12 cellular contexts compared by ENCODE assay signal in genomic region chr11:81224396-81224795, GRCh38.
DNase-seq lines count a peak whose midpoint lies in the region; ATAC-seq and TF ChIP-seq lines count a peak whose summit lies in the region.
"Had no signal": no experiment of that assay in that cellular context is flagged by ENCODE, and none has a peak within 500 bp of the region (broad histone marks: within the 10 kb centered on the region; RNA-seq: fewer than 3 reads in every experiment).

No MANE protein-coding gene starts in this region.

- TF ChIP-seq CTCF in fibroblast of villous mesenchyme (IDR thresholded peaks at IDR 0.05; ENCODE audit: insufficient read depth, low read depth, low read length) = no peak

- H3K4me3 ChIP-seq in fibroblast of villous mesenchyme (ENCODE audit: low read depth, low read length) = no peak overlapping the region
- H3K4me3 ChIP-seq: BLaER1 treated with 17β-estradiol and CSF1 and Interleukin-3, amounts not matched to agents 10 nM and 100 nM; GM23248; HAP-1 had no signal

- ATAC-seq in left cardiac atrium = no peak
- ATAC-seq: CD8-positive, alpha-beta T cell had no signal

- intact Hi-C loops in left cardiac atrium (cut with DNase I) = no loop called here

- peak; percentile 25 for DNase-seq in HS-5 (ENCODE audit: low read depth)
- peak; percentile 80 for DNase-seq in amniotic epithelial cell (ENCODE audit: low read depth)
- DNase-seq in fibroblast of villous mesenchyme (ENCODE audit: low read depth) = peak; percentile 5
- DNase-seq in left cardiac atrium = no peak
- no peak for DNase-seq in activated gamma-delta T cell treated with Interleukin-2 at 50 U/mL for 16 hours
- DNase-seq in DMS 273 treated with DMSO at 0.1 percent for 48 hours (lab: John Stamatoyannopoulos, UW) = no peak
- DNase-seq: CD8-positive, alpha-beta T cell; GDM1; GM23248; IMR-90 had no signal

Comparison
In these comparisons a context has a peak if more than half of its experiments do, and no peak if none do; other contexts are left out.
1. DNase-seq: peak in HS-5 (single experiment), amniotic epithelial cell (single experiment) and fibroblast of villous mesenchyme (single experiment); none in left cardiac atrium (single experiment), activated gamma-delta T cell treated with Interleukin-2 at 50 U/mL for 16 hours (single experiment) and DMS 273 treated with DMSO at 0.1 percent for 48 hours (single experiment).